1 cellular context compared by ENCODE assay signal in genomic region chr3:171044384-171044783, GRCh38.
TF ChIP-seq lines count a peak whose summit lies in the region.

No MANE protein-coding gene starts in this region.

TF ChIP-seq in HepG2, 621 proteins besides CTCF, POLR2A, EP300 and RAD21 (continued from another document):
- no peak for TF ChIP-seq TFE3 (CRISPR knock-in tag; IDR thresholded peaks at IDR 0.05)
- peak; percentile 29; the same call in 1 of the 2 replicates for TF ChIP-seq POGZ (CRISPR knock-in tag; IDR thresholded peaks at IDR 0.05)
- TF ChIP-seq MED1 (CRISPR knock-in tag; IDR thresholded peaks at IDR 0.05), result peak; percentile 33; the same call in 1 of the 2 replicates
- TF ChIP-seq ZBTB49 (CRISPR knock-in tag; IDR thresholded peaks at IDR 0.05; ENCODE audit: borderline replicate concordance), result no peak
- TF ChIP-seq ZNF235 (CRISPR knock-in tag; IDR thresholded peaks at IDR 0.05; ENCODE audit: borderline replicate concordance), result no peak
- no peak for TF ChIP-seq ZNF383 (CRISPR knock-in tag; IDR thresholded peaks at IDR 0.05; ENCODE audit: borderline replicate concordance)
- peak; percentile 30; the same call in 1 of the 2 replicates for TF ChIP-seq HDAC2 (CRISPR knock-in tag; IDR thresholded peaks at IDR 0.05)
- peak; percentile 34; the same call in 1 of the 2 replicates for TF ChIP-seq ISL2 (CRISPR knock-in tag; IDR thresholded peaks at IDR 0.05)
- no peak for TF ChIP-seq ZNF207 (IDR thresholded peaks at IDR 0.05; ENCODE audit: borderline replicate concordance)
- TF ChIP-seq TCF7 (IDR thresholded peaks at IDR 0.05; ENCODE audit: low read depth), result peak; percentile 43; the same call in 1 of the 2 replicates
- TF ChIP-seq ZNF784 (CRISPR knock-in tag; IDR thresholded peaks at IDR 0.05; ENCODE audit: borderline replicate concordance), result no peak
- 0 out of 2 replicates have a peak, but pooled peaks have one; percentile 42 for TF ChIP-seq HMG20B (CRISPR knock-in tag; conservative IDR thresholded peaks at IDR 0.05)
- TF ChIP-seq FOXA3 (CRISPR knock-in tag; IDR thresholded peaks at IDR 0.05), result peak; percentile 65; the same call in 1 of the 2 replicates
- peak; percentile 52; the same call in 1 of the 2 replicates for TF ChIP-seq ARID5B (CRISPR knock-in tag; IDR thresholded peaks at IDR 0.05)
- 0 out of 2 replicates have a peak, but pooled peaks have one; percentile 43 for TF ChIP-seq RBFOX2 (IDR thresholded peaks at IDR 0.05; ENCODE audit: low read depth, low read length)
- 0 out of 2 replicates have a peak, but pooled peaks have one; percentile 35 for TF ChIP-seq FOSL2 (CRISPR knock-in tag; IDR thresholded peaks at IDR 0.05)
- TF ChIP-seq SOX5 (CRISPR knock-in tag; IDR thresholded peaks at IDR 0.05; ENCODE audit: borderline replicate concordance), result peak; percentile 70; the same call in 1 of the 2 replicates
- TF ChIP-seq SOX13 (IDR thresholded peaks at IDR 0.05), result peak; percentile 30; the same call in 1 of the 2 replicates
- TF ChIP-seq SOX13 (CRISPR knock-in tag; conservative IDR thresholded peaks at IDR 0.05 in 1 of 2, IDR thresholded peaks at IDR 0.05 in 1 of 2), result peak in 1 of 2 experiments; percentile 89; a peak in 2 of 4 replicates
- no peak for TF ChIP-seq SOX6 (IDR thresholded peaks at IDR 0.05)
- peak; percentile 68 for TF ChIP-seq SOX6 (CRISPR knock-in tag; IDR thresholded peaks at IDR 0.05)
- 0 out of 2 replicates have a peak, but pooled peaks have one; percentile 37 for TF ChIP-seq PRDM10 (CRISPR knock-in tag; IDR thresholded peaks at IDR 0.05; ENCODE audit: low read depth)
- TF ChIP-seq ZNF331 (CRISPR knock-in tag; IDR thresholded peaks at IDR 0.05), result peak; percentile 59; the same call in 1 of the 2 replicates
- 0 out of 2 replicates have a peak, but pooled peaks have one; percentile 7 for TF ChIP-seq ARID2 (CRISPR knock-in tag; IDR thresholded peaks at IDR 0.05; ENCODE audit: borderline replicate concordance)
- peak; percentile 28; the same call in 1 of the 2 replicates for TF ChIP-seq NR2C2 (CRISPR knock-in tag; IDR thresholded peaks at IDR 0.05; ENCODE audit: borderline replicate concordance)
- TF ChIP-seq MXD4 (CRISPR knock-in tag; IDR thresholded peaks at IDR 0.05), result peak; percentile 3; the same call in 1 of the 2 replicates
- peak; percentile 83 for TF ChIP-seq CEBPG (CRISPR knock-in tag; IDR thresholded peaks at IDR 0.05)
- TF ChIP-seq NR2F6 (IDR thresholded peaks at IDR 0.05), result no peak; the same call in 1 of the 2 replicates
- TF ChIP-seq NR2F6 (CRISPR knock-in tag; IDR thresholded peaks at IDR 0.05), result 0 out of 2 replicates have a peak, but pooled peaks have one; percentile 13
- TF ChIP-seq GATAD2A (CRISPR knock-in tag; IDR thresholded peaks at IDR 0.05), result peak; percentile 71
- no peak for TF ChIP-seq SMARCE1 (IDR thresholded peaks at IDR 0.05; ENCODE audit: borderline replicate concordance)
- peak; percentile 62; the same call in 1 of the 2 replicates for TF ChIP-seq NR2F2 (IDR thresholded peaks at IDR 0.05; ENCODE audit: borderline replicate concordance, low read depth)
- peak; percentile 57; the same call in 1 of the 2 replicates for TF ChIP-seq HMG20A (CRISPR knock-in tag; IDR thresholded peaks at IDR 0.05; ENCODE audit: borderline replicate concordance)
- peak; percentile 19; the same call in 1 of the 2 replicates for TF ChIP-seq KAT8 (CRISPR knock-in tag; IDR thresholded peaks at IDR 0.05)
- TF ChIP-seq BCL6 (CRISPR knock-in tag; IDR thresholded peaks at IDR 0.05), result peak; percentile 61
